9 cellular contexts compared by ENCODE assay signal in genomic region chr1:158180741-158181576, GRCh38. TPM values are rescaled to one million over a fixed set of nuclear protein-coding genes. Genes with fewer than 3 reads are reported as not detected.
DNase-seq lines count a peak whose midpoint lies in the region; ATAC-seq and TF ChIP-seq lines count a peak whose summit lies in the region.
"Had no signal": no experiment of that assay in that cellular context is flagged by ENCODE, and none has a peak within 500 bp of the region (broad histone marks: within the 10 kb centered on the region; RNA-seq: fewer than 3 reads in every experiment).

CD1D (plus strand) TSS chr1:158180895; CDS start chr1:158181102, 207 bp downstream.

- H3K4me2 ChIP-seq in mesendoderm (ENCODE audit: low read length): peak within 1 kb of the TSS; percentile 57

- H4K8ac ChIP-seq in mesendoderm (ENCODE audit: low read depth, low read length): no peak within 1 kb of the TSS

- no peak within 1 kb of the TSS for H2BK15ac ChIP-seq in mesendoderm (replicated peaks; ENCODE audit: low read depth)

- H3K27me3 ChIP-seq in mesendoderm (ENCODE audit: insufficient read depth, low read length, poor library complexity) (no peaks in the 10 kb centered on the region), transverse colon (peaks cover 30% of the 10 kb centered on the region)

- H3K4me3 ChIP-seq in GM08714 (ENCODE audit: low read length) (peak within 1 kb of the TSS; percentile 48; the same call in 1 of the 2 replicates), mesendoderm (ENCODE audit: low read length) (peak within 1 kb of the TSS; percentile 61), transverse colon (peak within 1 kb of the TSS; percentile 33 to 65 (median 40))

- H2BK120ac ChIP-seq in mesendoderm (ENCODE audit: low read depth, low read length): no peak within 1 kb of the TSS

- H3K4me1 ChIP-seq in mesendoderm (ENCODE audit: control insufficient read depth, low read depth, low read length) (peaks cover 8% of the 10 kb centered on the region), transverse colon (peaks cover 0 to 48% (median 17%) of the 10 kb centered on the region in 4 donors)

- H3K56ac ChIP-seq in mesendoderm (ENCODE audit: low read length): peak within 1 kb of the TSS; percentile 80

- intact Hi-C loops in transverse colon (cut with DNase I; ENCODE audit: low total_unique reads): no loop called here

- H2AK5ac ChIP-seq in mesendoderm (ENCODE audit: low read length): peak within 1 kb of the TSS; percentile 24

- ATAC-seq in HG02870 (IDR thresholded peaks at IDR 0.05; ENCODE audit: unreplicated experiment): no peak

- H2BK5ac ChIP-seq in mesendoderm (ENCODE audit: low read length): peak within 1 kb of the TSS; percentile 48

- H3K4ac ChIP-seq in mesendoderm (ENCODE audit: low read depth, low read length): peak within 1 kb of the TSS; percentile 28

- H3K9ac ChIP-seq in mesendoderm (ENCODE audit: low read length): peak within 1 kb of the TSS; percentile 90

- no peak within 1 kb of the TSS for H3K27ac ChIP-seq in mesendoderm (ENCODE audit: low read depth, low read length)
- H3K27ac ChIP-seq in transverse colon: peak within 1 kb of the TSS; percentile 16 to 67 (median 56)

- no peak within 1 kb of the TSS for H3K23ac ChIP-seq in mesendoderm (ENCODE audit: low read length)

- no peak for TF ChIP-seq CTCF in transverse colon (IDR thresholded peaks at IDR 0.05)

- H3K9me3 ChIP-seq in transverse colon: no peaks in the 10 kb centered on the region

- no peaks in the 10 kb centered on the region for H3K79me1 ChIP-seq in mesendoderm (ENCODE audit: low read length)

- in situ Hi-C loops in transverse colon (cut with MboI; ENCODE audit: low pct_ligation_motif_present in 1 of 4, low pct_unique_long_range_greater_than_20kb in 1 of 4, low sequenced_read_pairs in 3 of 4): no loop called here

- peak within 1 kb of the TSS; percentile 35 for H3K18ac ChIP-seq in mesendoderm (ENCODE audit: low read length)

- no peaks in the 10 kb centered on the region for H3K79me2 ChIP-seq in mesendoderm (ENCODE audit: control insufficient read depth, insufficient read depth, low read length)

- TF ChIP-seq POLR2A in transverse colon (IDR thresholded peaks at IDR 0.05): peak; percentile 24

- DNase-seq in NCI-H69 (lab: John Stamatoyannopoulos, UW) (peak; percentile 30), ecto neural progenitor cell (ENCODE audit: low spot score) (peak; percentile 69), mesendoderm (peak; percentile 64), transverse colon (peak; percentile 38), hepatic stellate cell (ENCODE audit: low spot score) (no peak), cortex of kidney (lab: John Stamatoyannopoulos, UW) (no peak)

- WGBS in mesendoderm (ENCODE audit: extremely low coverage, insufficient coverage, low lambda C conversion rate): no CpG with 5 or more reads among the region's 63 CpGs
- 0 to 1% methylated on average over 3 to 62 of the region's 63 CpGs for WGBS in transverse colon (ENCODE audit: low coverage in 1 of 2), 2 donors

- H3K36me3 ChIP-seq in mesendoderm (ENCODE audit: control insufficient read depth, insufficient read depth, low read length) (no peaks in the 10 kb centered on the region), transverse colon (no peaks in the 10 kb centered on the region)

- no peak within 1 kb of the TSS for H4K5ac ChIP-seq in mesendoderm (ENCODE audit: low read length)

- TF ChIP-seq EP300 in transverse colon (IDR thresholded peaks at IDR 0.05; ENCODE audit: low read depth): no peak

RNA-seq across cellular contexts. Expression of gene CD1D, which starts in this region (rescaled TPM):
- 8.9 TPM for polyA plus RNA-seq in mesendoderm (2013, experiment 1 of 2)
- polyA plus RNA-seq in mesendoderm (2013, experiment 2 of 2): 8.1 TPM
- total RNA-seq in transverse colon: 10 to 100 TPM in 1 of 4 donors, 1 to 10 TPM in 3; 1.4 to 11.2 (median 4.1) TPM
- total RNA-seq: T-helper 1 cell treated with Interleukin-12 subunit alpha and Interleukin-12 subunit beta and Interleukin-4 antibody, amounts not matched to agents 30 ng/mL and 1 ng/mL, for 36 hours had no signal

Comparison
In these comparisons a context has a peak if more than half of its experiments do, and no peak if none do; other contexts are left out.
1. DNase-seq: peak in NCI-H69 (single experiment), ecto neural progenitor cell (single experiment), mesendoderm (single experiment) and transverse colon (single experiment); none in hepatic stellate cell (single experiment) and cortex of kidney (single experiment).
2. Peak in every context shown above with its lines, with median percentiles within 50 percentile points of each other: H3K4me3 ChIP-seq.